In genomic region chr3:10352146-10352911, GRCh38 we compare ENCODE assay signal across 12 cellular contexts. TPM values are rescaled to one million over a fixed set of nuclear protein-coding genes. Genes with fewer than 3 reads are reported as not detected.
DNase-seq lines count a peak whose midpoint lies in the region; ATAC-seq and TF ChIP-seq lines count a peak whose summit lies in the region.
"Had no signal": no experiment of that assay in that cellular context is flagged by ENCODE, and none has a peak within 500 bp of the region (broad histone marks: within the 10 kb centered on the region; RNA-seq: fewer than 3 reads in every experiment).

No MANE protein-coding gene starts in this region.

- no peak overlapping the region for H3K4me3 Mint-ChIP-seq in memory B cell
- no peak overlapping the region for H3K4me3 Mint-ChIP-seq in CD4-positive, alpha-beta memory T cell

- H3K4me1 ChIP-seq in CD4-positive, alpha-beta memory T cell (ENCODE audit: insufficient read depth, low read length) = peaks cover 7% of the 10 kb centered on the region
- H3K4me1 ChIP-seq: uterus had no signal

- CTCF ChIA-PET in AG04450 (lab: Charles Lee) = interaction anchor here (1.1 to 3.8 kb wide), 3 partner anchors 8 to 386 kb away, joined by 4 to 21 read pairs (median 4); no protein-coding TSS in a partner anchor
- CTCF ChIA-PET in CD4-positive, alpha-beta memory T cell (lab: Charles Lee; ENCODE audit: partially characterized antibody) = interaction anchor here (1.3 to 1.7 kb wide), 2 partner anchors 65 to 85 kb away, joined by 3 to 4 read pairs; no protein-coding TSS in a partner anchor

- peaks cover 41% of the 10 kb centered on the region for H3K4me1 Mint-ChIP-seq in memory B cell
- peaks cover 0 to 9% (median 1%) of the 10 kb centered on the region in 4 donors for H3K4me1 Mint-ChIP-seq in CD4-positive, alpha-beta memory T cell

- H3K27ac ChIP-seq in AG04450 (ENCODE audit: low read depth, low read length) = peak overlapping the region; percentile 91
- no peak overlapping the region for H3K27ac ChIP-seq in CD4-positive, alpha-beta memory T cell (ENCODE audit: low read depth, low read length)
- H3K27ac ChIP-seq: uterus had no signal

- peak; percentile 86 for DNase-seq in AG04450 (ENCODE audit: low read depth, low spot score)
- DNase-seq in M059J (ENCODE audit: low read depth) = peak; percentile 82
- DNase-seq in choroid plexus epithelial cell (ENCODE audit: low read depth) = peak; percentile 98
- no peak for DNase-seq in memory B cell (ENCODE audit: low spot score in 2 of 2)
- DNase-seq in NCI-H2081 (lab: John Stamatoyannopoulos, UW) = no peak
- no peak for DNase-seq in GM03348 (ENCODE audit: low spot score)
- DNase-seq in SHP77 treated with DMSO at 0.1 percent for 48 hours (lab: John Stamatoyannopoulos, UW) = no peak
- DNase-seq in CD4-positive, alpha-beta memory T cell = no peak
- DNase-seq: BE2C, NCI-H187, small intestine, uterus had no signal

- H3K36me3 Mint-ChIP-seq in memory B cell = no peaks in the 10 kb centered on the region
- H3K36me3 Mint-ChIP-seq in CD4-positive, alpha-beta memory T cell = no peaks in the 10 kb centered on the region

- no peaks in the 10 kb centered on the region for H3K9me3 Mint-ChIP-seq in memory B cell
- no peaks in the 10 kb centered on the region for H3K9me3 Mint-ChIP-seq in CD4-positive, alpha-beta memory T cell

- ATAC-seq in memory B cell (ENCODE audit: low read depth) = peak; percentile 60

- no peaks in the 10 kb centered on the region for H3K27me3 ChIP-seq in AG04450 (ENCODE audit: control insufficient read depth, insufficient read depth, low read length)
- H3K27me3 ChIP-seq in CD4-positive, alpha-beta memory T cell (ENCODE audit: insufficient read depth, low read length) = no peaks in the 10 kb centered on the region
- H3K27me3 ChIP-seq: BE2C, uterus had no signal

- no peaks in the 10 kb centered on the region for H3K9me3 ChIP-seq in AG04450 (ENCODE audit: control insufficient read depth, insufficient read depth, low read length)
- H3K9me3 ChIP-seq in CD4-positive, alpha-beta memory T cell (ENCODE audit: control insufficient read depth in 1 of 2, low read length in 2 of 2) = no peaks in the 10 kb centered on the region
- H3K9me3 ChIP-seq: BE2C, uterus had no signal

- intact Hi-C loops in CD4-positive, alpha-beta memory T cell (cut with micrococcal nuclease) = no loop called here

- no peaks in the 10 kb centered on the region for H3K36me3 ChIP-seq in CD4-positive, alpha-beta memory T cell (ENCODE audit: insufficient read depth, low read length)
- H3K36me3 ChIP-seq: BE2C, uterus had no signal

- H3K4me3 ChIP-seq in AG04450 (ENCODE audit: low read depth, low read length) = no peak overlapping the region
- no peak overlapping the region for H3K4me3 ChIP-seq in choroid plexus epithelial cell (ENCODE audit: low read depth, low read length)
- no peak overlapping the region for H3K4me3 ChIP-seq in CD4-positive, alpha-beta memory T cell (ENCODE audit: low read length in 2 of 2)
- H3K4me3 ChIP-seq: uterus had no signal

- no peaks in the 10 kb centered on the region for H3K27me3 Mint-ChIP-seq in memory B cell
- peaks cover 0 to 4% of the 10 kb centered on the region in 2 donors for H3K27me3 Mint-ChIP-seq in CD4-positive, alpha-beta memory T cell

- peak; percentile 43 for TF ChIP-seq CTCF in AG04450 (IDR thresholded peaks at IDR 0.05; ENCODE audit: low read depth, low read length)
- TF ChIP-seq CTCF in choroid plexus epithelial cell (conservative IDR thresholded peaks at IDR 0.05; ENCODE audit: low read depth, low read length) = peak; percentile 10

- POLR2A ChIA-PET in AG04450 (lab: Yijun Ruan, JAX) = interaction anchor here (0.7 to 1.4 kb wide), 3 partner anchors 14 to 32 kb away, joined by 3 to 6 read pairs (median 4); partner anchors contain the start of gene SEC13
- POLR2A ChIA-PET in CD4-positive, alpha-beta memory T cell (lab: Charles Lee; ENCODE audit: partially characterized antibody) = no interaction called here

- H3K27ac Mint-ChIP-seq in memory B cell = no peak overlapping the region
- no peak overlapping the region for H3K27ac Mint-ChIP-seq in CD4-positive, alpha-beta memory T cell

RNA-seq across cellular contexts. Expression of gene SEC13, which starts 31.4 kb away (rescaled TPM):
- polyA plus RNA-seq in AG04450 (2011; rRNA removed) = 195 and 268 TPM in 2 replicates
- 380 and 487 TPM in 2 replicates for polyA minus RNA-seq in AG04450 (2011; rRNA and poly(A)+ RNA removed)
- 183 and 201 TPM in 2 replicates for total RNA-seq in M059J (2014; rRNA removed; shearing (Covaris generic))
- 10 to 100 TPM; 64.1 to 67.9 TPM for total RNA-seq in CD4-positive, alpha-beta memory T cell
- polyA plus RNA-seq in CD4-positive, alpha-beta memory T cell = 100 to 1,000 TPM; 131 to 155 TPM

RNA-seq across cellular contexts. Expression of gene GHRL, which starts 59.6 kb away (rescaled TPM):
- 0.10 TPM in 1 of 2 replicates, not detected in the other for polyA plus RNA-seq in AG04450 (2011; rRNA removed)
- polyA minus RNA-seq in AG04450 (2011; rRNA and poly(A)+ RNA removed) = 0.17 and 0.41 TPM in 2 replicates
- not detected in 2 replicates for total RNA-seq in M059J (2014; rRNA removed; shearing (Covaris generic))
- 1 to 10 TPM in 1 of 2 experiments, not detected in 1; 1.1 TPM for total RNA-seq in CD4-positive, alpha-beta memory T cell
- polyA plus RNA-seq in CD4-positive, alpha-beta memory T cell = under 1 TPM in 1 of 2 donors, not detected in 1; 0.75 TPM

Comparison
In these comparisons a context has a peak if more than half of its experiments do, and no peak if none do; other contexts are left out.
1. DNase-seq: peak in AG04450 (single experiment), M059J (single experiment) and choroid plexus epithelial cell (single experiment); none in memory B cell (0 of 2), NCI-H2081 (0 of 2), GM03348 (single experiment), SHP77 treated with DMSO at 0.1 percent for 48 hours (single experiment) and CD4-positive, alpha-beta memory T cell (0 of 5).